In genomic region chr2:171985076-171985475, GRCh38 we compare ENCODE assay signal across 23 cellular contexts.
"Had no signal": no experiment of that assay in that cellular context is flagged by ENCODE, and none has a peak within 500 bp of the region (broad histone marks: within the 10 kb centered on the region; RNA-seq: fewer than 3 reads in every experiment).

No MANE protein-coding gene starts in this region.

- ATAC-seq: activated T-helper 17 cell treated with anti-CD3 and anti-CD28 coated beads, Interleukin-2, amount 50 U/mL, for 72 hours; foreskin keratinocyte; left lobe of liver; natural killer cell; pancreas; psoas muscle had no signal

- H3K27me3 Mint-ChIP-seq: activated naive CD8-positive, alpha-beta T cell treated with anti-CD3 and anti-CD28 coated beads for 36 hours; activated T-cell treated with anti-CD3 and anti-CD28 coated beads, Interleukin-2, amount 50 U/mL, for 24 hours; activated T-helper 17 cell treated with anti-CD3 and anti-CD28 coated beads, Interleukin-2, amount 50 U/mL, for 72 hours; dendritic cell treated with granulocyte-macrophage colony-stimulating factor and Interleukin-4, amounts not matched to agents 40 ng/mL and 50 ng/mL, for 4 days had no signal

- H3K9me3 ChIP-seq: psoas muscle, right atrium auricular region, thoracic aorta, upper lobe of left lung had no signal

- H3K27me3 ChIP-seq: brain microvascular endothelial cell, foreskin keratinocyte, pancreas, right atrium auricular region, upper lobe of left lung had no signal

- DNase-seq: activated CD4-positive, alpha-beta T cell treated with anti-CD3 and anti-CD28 coated beads for 1 hour; activated CD4-positive, alpha-beta T cell treated with anti-CD3 and anti-CD28 coated beads, Interleukin-2, amount 50 U/mL, for 1 hour; activated CD8-positive, alpha-beta memory T cell treated with anti-CD3 and anti-CD28 coated beads, Interleukin-2, amount 50 U/mL, for 4 hours; activated naive CD8-positive, alpha-beta T cell treated with anti-CD3 and anti-CD28 coated beads for 36 hours; activated T-cell treated with anti-CD3 and anti-CD28 coated beads, Interleukin-2, amount 50 U/mL, for 24 hours; brain microvascular endothelial cell; caudate nucleus; effector CD4-positive, alpha-beta T cell; foreskin keratinocyte; kidney; natural killer cell; pancreas; psoas muscle; stimulated activated CD4-positive, alpha-beta T cell treated with anti-CD3 and anti-CD28 coated beads, Interleukin-4, amount 100 ng/mL, for 24 hours; stimulated activated naive CD4-positive, alpha-beta T cell treated with Interleukin-2 at 50 U/mL for 16 hours; T-helper 1 cell; upper lobe of left lung had no signal

- H3K27ac Mint-ChIP-seq: activated naive CD8-positive, alpha-beta T cell treated with anti-CD3 and anti-CD28 coated beads for 36 hours; activated T-cell treated with anti-CD3 and anti-CD28 coated beads, Interleukin-2, amount 50 U/mL, for 24 hours; activated T-helper 17 cell treated with anti-CD3 and anti-CD28 coated beads, Interleukin-2, amount 50 U/mL, for 72 hours; dendritic cell treated with granulocyte-macrophage colony-stimulating factor and Interleukin-4, amounts not matched to agents 40 ng/mL and 50 ng/mL, for 4 days; natural killer cell had no signal

- H3K4me3 Mint-ChIP-seq: activated naive CD8-positive, alpha-beta T cell treated with anti-CD3 and anti-CD28 coated beads for 36 hours; activated T-cell treated with anti-CD3 and anti-CD28 coated beads, Interleukin-2, amount 50 U/mL, for 24 hours; activated T-helper 17 cell treated with anti-CD3 and anti-CD28 coated beads, Interleukin-2, amount 50 U/mL, for 72 hours; dendritic cell treated with granulocyte-macrophage colony-stimulating factor and Interleukin-4, amounts not matched to agents 40 ng/mL and 50 ng/mL, for 4 days; natural killer cell had no signal

- H3K4me1 Mint-ChIP-seq: activated naive CD8-positive, alpha-beta T cell treated with anti-CD3 and anti-CD28 coated beads for 36 hours; activated T-helper 17 cell treated with anti-CD3 and anti-CD28 coated beads, Interleukin-2, amount 50 U/mL, for 72 hours; natural killer cell had no signal

- H3K4me3 ChIP-seq: lung, pancreas, psoas muscle, right atrium auricular region, thoracic aorta, upper lobe of left lung had no signal

- H3K27ac ChIP-seq: brain microvascular endothelial cell, foreskin keratinocyte, pancreas, psoas muscle, right atrium auricular region, thoracic aorta, upper lobe of left lung had no signal

- H3K4me1 ChIP-seq: foreskin keratinocyte, pancreas, psoas muscle, right atrium auricular region, upper lobe of left lung had no signal

- H3K9me3 Mint-ChIP-seq: activated naive CD8-positive, alpha-beta T cell treated with anti-CD3 and anti-CD28 coated beads for 36 hours; activated T-cell treated with anti-CD3 and anti-CD28 coated beads, Interleukin-2, amount 50 U/mL, for 24 hours; activated T-helper 17 cell treated with anti-CD3 and anti-CD28 coated beads, Interleukin-2, amount 50 U/mL, for 72 hours; dendritic cell treated with granulocyte-macrophage colony-stimulating factor and Interleukin-4, amounts not matched to agents 40 ng/mL and 50 ng/mL, for 4 days; natural killer cell had no signal
